In the genomic region with DNA sequence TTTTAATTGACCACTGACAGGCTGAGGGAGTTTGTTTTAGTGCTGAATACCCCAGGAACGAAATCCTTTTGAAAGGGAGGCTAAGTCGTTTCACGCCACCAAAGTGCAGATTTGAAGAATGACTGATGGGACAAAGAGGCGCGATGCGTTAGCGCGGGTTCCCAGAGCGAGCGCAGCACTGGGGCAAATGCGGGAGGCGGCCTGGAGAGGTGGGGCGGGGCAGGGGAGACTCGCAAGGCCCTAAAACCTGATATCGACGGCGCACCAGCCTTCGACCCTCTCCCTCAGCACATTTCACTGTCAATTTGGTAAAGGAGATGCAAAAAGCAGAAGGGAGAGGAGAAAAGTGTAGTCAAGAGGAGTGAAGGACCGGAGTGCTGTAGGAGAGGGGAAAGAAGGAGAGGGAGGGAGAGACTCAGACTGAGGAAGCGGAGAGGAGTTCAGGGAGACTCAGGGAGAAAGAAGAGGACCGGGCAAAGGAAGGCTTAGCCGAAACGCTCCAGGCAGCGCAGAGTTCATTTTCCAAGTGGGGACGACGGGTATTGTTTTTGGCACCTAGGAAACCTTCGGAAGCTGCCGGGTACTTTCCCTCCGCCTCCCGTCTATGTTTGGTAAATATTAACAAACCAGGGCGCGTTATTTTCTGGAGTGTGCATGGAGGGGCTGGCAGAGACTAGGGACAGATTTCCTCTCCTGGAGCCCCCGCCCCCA, we compare ENCODE assay signal across 11 cellular contexts. TPM values are rescaled to one million over a fixed set of nuclear protein-coding genes. Genes with fewer than 3 reads are reported as not detected.
DNase-seq lines count a peak whose midpoint lies in the region; ATAC-seq and TF ChIP-seq lines count a peak whose summit lies in the region.
"Had no signal": no experiment of that assay in that cellular context is flagged by ENCODE, and none has a peak within 500 bp of the region (broad histone marks: within the 10 kb centered on the region; RNA-seq: fewer than 3 reads in every experiment).

No MANE protein-coding gene starts in this region.

- TF ChIP-seq POLR2A in GM18505 (IDR thresholded peaks at IDR 0.05; ENCODE audit: borderline replicate concordance, extremely low read depth, insufficient read depth, insufficient read length): no peak

- H3K9me3 ChIP-seq in WERI-Rb-1 (ENCODE audit: severe bottlenecking) (no peaks in the 10 kb centered on the region), neural cell (ENCODE audit: low read length) (no peaks in the 10 kb centered on the region)

- H3K27me3 ChIP-seq in WERI-Rb-1 (ENCODE audit: insufficient read depth, low read depth, severe bottlenecking): peaks cover 98% of the 10 kb centered on the region
- peaks cover 99% of the 10 kb centered on the region for H3K27me3 ChIP-seq in neural cell (ENCODE audit: insufficient read depth, low read depth, low read length)

- H3K79me2 ChIP-seq in neural cell (replicated peaks; ENCODE audit: insufficient read depth, low read length): no peaks in the 10 kb centered on the region

- H3K9me2 ChIP-seq in neural cell (ENCODE audit: insufficient read depth, low read length): no peaks in the 10 kb centered on the region

- no peak overlapping the region for H3K9ac ChIP-seq in neural cell (ENCODE audit: low read length)

- no peaks in the 10 kb centered on the region for H4K20me1 ChIP-seq in neural cell (ENCODE audit: insufficient read depth)

- TF ChIP-seq RAD21 in neural cell (conservative IDR thresholded peaks at IDR 0.05): no peak

- no peaks in the 10 kb centered on the region for H3F3A ChIP-seq in neural cell (ENCODE audit: insufficient read depth, low read length, poor library complexity, severe bottlenecking)

- H3K27ac ChIP-seq in WERI-Rb-1 (no peak overlapping the region), neural cell (ENCODE audit: low read length) (no peak overlapping the region)

- peak; percentile 50 for DNase-seq in activated CD4-positive, alpha-beta T cell treated with anti-CD3 and anti-CD28 coated beads for 48 hours
- no peak for DNase-seq in activated CD4-positive, alpha-beta T cell treated with anti-CD3 and anti-CD28 coated beads, Interleukin-2, amount 50 U/mL, for 48 hours
- DNase-seq in HT-29 (ENCODE audit: low spot score): peak; percentile 31
- DNase-seq in WERI-Rb-1: no peak
- DNase-seq in GDM1 (lab: John Stamatoyannopoulos, UW): no peak

- H2AFZ ChIP-seq in neural cell (ENCODE audit: low read depth, low read length): no peak overlapping the region

- no peak for TF ChIP-seq EP300 in neural cell (conservative IDR thresholded peaks at IDR 0.05; ENCODE audit: poor library complexity, severe bottlenecking)

- no peak for TF ChIP-seq CTCF in WERI-Rb-1 (IDR thresholded peaks at IDR 0.05; ENCODE audit: low read depth, low read length)
- TF ChIP-seq CTCF in neural cell (IDR thresholded peaks at IDR 0.05; ENCODE audit: poor library complexity, severe bottlenecking): no peak

- no peak overlapping the region for H3K4me2 ChIP-seq in neural cell (ENCODE audit: low read length)

- no peak for ATAC-seq in GM19452 (IDR thresholded peaks at IDR 0.05; ENCODE audit: unreplicated experiment)
- ATAC-seq in GM18505 (IDR thresholded peaks at IDR 0.05; ENCODE audit: unreplicated experiment): no peak

- peak overlapping the region; percentile 33 for H3K4me3 ChIP-seq in WERI-Rb-1 (ENCODE audit: low read depth, low read length)
- H3K4me3 ChIP-seq in neural cell (ENCODE audit: low read length): no peak overlapping the region

- H3K36me3 ChIP-seq in WERI-Rb-1 (no peaks in the 10 kb centered on the region), neural cell (ENCODE audit: insufficient read depth, low read length) (no peaks in the 10 kb centered on the region)

TF ChIP-seq in neural cell, 6 proteins besides CTCF, POLR2A, EP300 and RAD21:
- peak; percentile 31 for TF ChIP-seq POLR2AphosphoS5 (IDR thresholded peaks at IDR 0.05)
- TF ChIP-seq EZH2 (IDR thresholded peaks at IDR 0.05; ENCODE audit: borderline replicate concordance, insufficient read depth, low read length, poor library complexity, severe bottlenecking): peak; percentile 22
- TF ChIP-seq, protein P1, sequence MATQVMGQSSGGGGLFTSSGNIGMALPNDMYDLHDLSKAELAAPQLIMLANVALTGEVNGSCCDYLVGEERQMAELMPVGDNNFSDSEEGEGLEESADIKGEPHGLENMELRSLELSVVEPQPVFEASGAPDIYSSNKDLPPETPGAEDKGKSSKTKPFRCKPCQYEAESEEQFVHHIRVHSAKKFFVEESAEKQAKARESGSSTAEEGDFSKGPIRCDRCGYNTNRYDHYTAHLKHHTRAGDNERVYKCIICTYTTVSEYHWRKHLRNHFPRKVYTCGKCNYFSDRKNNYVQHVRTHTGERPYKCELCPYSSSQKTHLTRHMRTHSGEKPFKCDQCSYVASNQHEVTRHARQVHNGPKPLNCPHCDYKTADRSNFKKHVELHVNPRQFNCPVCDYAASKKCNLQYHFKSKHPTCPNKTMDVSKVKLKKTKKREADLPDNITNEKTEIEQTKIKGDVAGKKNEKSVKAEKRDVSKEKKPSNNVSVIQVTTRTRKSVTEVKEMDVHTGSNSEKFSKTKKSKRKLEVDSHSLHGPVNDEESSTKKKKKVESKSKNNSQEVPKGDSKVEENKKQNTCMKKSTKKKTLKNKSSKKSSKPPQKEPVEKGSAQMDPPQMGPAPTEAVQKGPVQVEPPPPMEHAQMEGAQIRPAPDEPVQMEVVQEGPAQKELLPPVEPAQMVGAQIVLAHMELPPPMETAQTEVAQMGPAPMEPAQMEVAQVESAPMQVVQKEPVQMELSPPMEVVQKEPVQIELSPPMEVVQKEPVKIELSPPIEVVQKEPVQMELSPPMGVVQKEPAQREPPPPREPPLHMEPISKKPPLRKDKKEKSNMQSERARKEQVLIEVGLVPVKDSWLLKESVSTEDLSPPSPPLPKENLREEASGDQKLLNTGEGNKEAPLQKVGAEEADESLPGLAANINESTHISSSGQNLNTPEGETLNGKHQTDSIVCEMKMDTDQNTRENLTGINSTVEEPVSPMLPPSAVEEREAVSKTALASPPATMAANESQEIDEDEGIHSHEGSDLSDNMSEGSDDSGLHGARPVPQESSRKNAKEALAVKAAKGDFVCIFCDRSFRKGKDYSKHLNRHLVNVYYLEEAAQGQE (IDR thresholded peaks at IDR 0.05; ENCODE audit: borderline replicate concordance): no peak

RNA-seq across cellular contexts. Expression of a gene that starts 3.8 kb away (rescaled TPM):
- 0.05 TPM in 1 of 2 replicates, not detected in the other for total RNA-seq in HT-29 (2014; rRNA removed; shearing (Covaris generic))
- not detected in 2 replicates for polyA plus RNA-seq in neural cell
- polyA minus RNA-seq in neural cell: not detected in 2 replicates
- total RNA-seq: epithelial cell of proximal tubule, LHCN-M2 had no signal
- polyA plus RNA-seq: BJ had no signal

Comparison
In these comparisons a context has a peak if more than half of its experiments do, and no peak if none do; other contexts are left out.
1. DNase-seq: peak in activated CD4-positive, alpha-beta T cell treated with anti-CD3 and anti-CD28 coated beads for 48 hours (single experiment) and HT-29 (single experiment); none in activated CD4-positive, alpha-beta T cell treated with anti-CD3 and anti-CD28 coated beads, Interleukin-2, amount 50 U/mL, for 48 hours (0 of 2), WERI-Rb-1 (single experiment) and GDM1 (single experiment).